ENCODE assay signal across 9 cellular contexts in genomic region chr2:217360781-217361485, GRCh38.
DNase-seq lines count a peak whose midpoint lies in the region; ATAC-seq and TF ChIP-seq lines count a peak whose summit lies in the region.
"Had no signal": no experiment of that assay in that cellular context is flagged by ENCODE, and none has a peak within 500 bp of the region (broad histone marks: within the 10 kb centered on the region; RNA-seq: fewer than 3 reads in every experiment).

No MANE protein-coding gene starts in this region.

- H4K20me1 ChIP-seq in PC-9 (ENCODE audit: insufficient read depth) (no peaks in the 10 kb centered on the region), GM23338 (replicated peaks; ENCODE audit: insufficient read depth) (no peaks in the 10 kb centered on the region)

- intact Hi-C loops in PC-9 (cut with micrococcal nuclease; ENCODE audit: unreplicated experiment), result loop anchor here (1.0 to 2.0 kb wide), 2 partner anchors 30 to 254 kb away; no protein-coding TSS in a partner anchor

- H3K4me1 Mint-ChIP-seq in GM23338, result peaks cover 13% of the 10 kb centered on the region

- H3K27ac ChIP-seq in PC-9 (peak overlapping the region; percentile 55), rectal smooth muscle tissue (ENCODE audit: low read depth, low read length) (peak overlapping the region; percentile 57), GM23338 (ENCODE audit: low read depth) (no peak overlapping the region)
- H3K27ac ChIP-seq: body of pancreas had no signal

- H3K27me3 ChIP-seq in PC-9 (ENCODE audit: insufficient read depth, low read depth) (no peaks in the 10 kb centered on the region), rectal smooth muscle tissue (ENCODE audit: control insufficient read depth, insufficient read depth, low read length) (no peaks in the 10 kb centered on the region), GM23338 (ENCODE audit: insufficient read depth) (no peaks in the 10 kb centered on the region)
- H3K27me3 ChIP-seq: body of pancreas had no signal

- H3K4me2 ChIP-seq in PC-9, result peak overlapping the region; percentile 39
- H3K4me2 ChIP-seq in GM23338, result no peak overlapping the region

- H3K9ac ChIP-seq in rectal smooth muscle tissue (ENCODE audit: low read length), result no peak overlapping the region

- H3K4me1 ChIP-seq in PC-9 (replicated peaks; ENCODE audit: insufficient read depth) (peaks cover 49% of the 10 kb centered on the region), rectal smooth muscle tissue (ENCODE audit: control insufficient read depth, insufficient read depth, low read length) (peaks cover 38% of the 10 kb centered on the region), GM23338 (ENCODE audit: insufficient read depth) (no peaks in the 10 kb centered on the region; the same call in 1 of the 2 replicates)
- H3K4me1 ChIP-seq: body of pancreas had no signal

- no peak for TF ChIP-seq CTCF in PC-9 (conservative IDR thresholded peaks at IDR 0.05)
- TF ChIP-seq CTCF in fibroblast of pulmonary artery (IDR thresholded peaks at IDR 0.05; ENCODE audit: low read length, missing control alignments), result no peak
- TF ChIP-seq CTCF in GM23338 (conservative IDR thresholded peaks at IDR 0.05; ENCODE audit: low read depth in 2 of 2), result no peak

- H3K9me3 ChIP-seq in PC-9 (ENCODE audit: insufficient read depth, low read depth), result no peaks in the 10 kb centered on the region
- H3K9me3 ChIP-seq: body of pancreas had no signal

- no peak for ATAC-seq in GM23338
- no peak for ATAC-seq in GM19452 (IDR thresholded peaks at IDR 0.05; ENCODE audit: unreplicated experiment)
- ATAC-seq: body of pancreas had no signal

- CTCF ChIA-PET in PC-9 (lab: Charles Lee), result interaction anchor here (0.6 to 0.7 kb wide), 3 partner anchors 242 to 361 kb away, joined by 3 to 4 read pairs (median 3); no protein-coding TSS in a partner anchor

- no peaks in the 10 kb centered on the region for H3K36me3 Mint-ChIP-seq in GM23338 (ENCODE audit: low read depth)

- H3K27ac Mint-ChIP-seq in GM23338, result no peak overlapping the region

- H3K4me3 ChIP-seq in PC-9 (no peak overlapping the region), fibroblast of pulmonary artery (replicated peaks; ENCODE audit: low read depth, low read length) (no peak overlapping the region), rectal smooth muscle tissue (ENCODE audit: low read length) (no peak overlapping the region), GM23338 (no peak overlapping the region)
- H3K4me3 ChIP-seq: body of pancreas had no signal

- H2AFZ ChIP-seq in PC-9 (no peak overlapping the region), GM23338 (no peak overlapping the region)

- DNase-seq in Daoy (ENCODE audit: low read depth) (peak; percentile 78), PC-9 (peak; percentile 37 to 89), fibroblast of pulmonary artery (ENCODE audit: low read depth) (peak; percentile 76), GM23338 (ENCODE audit: low spot score) (no peak), NCI-H2196 (lab: John Stamatoyannopoulos, UW; ENCODE audit: unreplicated experiment) (no peak), islet precursor cell (no peak)

- BruUV-seq in PC-9 (replicated peaks; lab: Mats Ljungman, UMichigan), result no TSS peak

- peaks cover 28% of the 10 kb centered on the region for H3F3A ChIP-seq in PC-9 (ENCODE audit: insufficient read depth, low read depth)
- H3F3A ChIP-seq in GM23338 (replicated peaks; ENCODE audit: low read depth), result no peaks in the 10 kb centered on the region

- H3K4me3 Mint-ChIP-seq in GM23338, result no peak overlapping the region

- no peaks in the 10 kb centered on the region for H3K9me2 ChIP-seq in PC-9 (ENCODE audit: insufficient read depth)
- peaks cover 3% of the 10 kb centered on the region; the same call in 1 of the 2 replicates for H3K9me2 ChIP-seq in GM23338 (ENCODE audit: insufficient read depth)

- no peaks in the 10 kb centered on the region for H3K36me3 ChIP-seq in PC-9 (ENCODE audit: low read depth)
- H3K36me3 ChIP-seq in rectal smooth muscle tissue (ENCODE audit: control insufficient read depth, insufficient read depth, low read length), result no peaks in the 10 kb centered on the region
- H3K36me3 ChIP-seq in GM23338 (ENCODE audit: insufficient read depth), result no peaks in the 10 kb centered on the region

- H3K9me3 Mint-ChIP-seq in GM23338, result no peaks in the 10 kb centered on the region; the same call in 2 of the 3 replicates

- H3K79me2 ChIP-seq in PC-9 (ENCODE audit: low read depth) (no peaks in the 10 kb centered on the region), GM23338 (replicated peaks; ENCODE audit: insufficient read depth) (no peaks in the 10 kb centered on the region)

- H3K27me3 Mint-ChIP-seq in GM23338 (ENCODE audit: insufficient read depth, low read depth, poor library complexity), result peaks cover 11% of the 10 kb centered on the region

- POLR2A ChIA-PET in PC-9 (lab: Charles Lee; ENCODE audit: unreplicated experiment), result interaction anchor here (0.6 kb wide), 2 partner anchors 73 to 292 kb away, joined by 3 to 18 read pairs; no protein-coding TSS in a partner anchor

TF ChIP-seq in GM23338, 12 proteins besides CTCF, POLR2A, EP300 and RAD21 (continues in another document):
- TF ChIP-seq ZNF114 (CRISPR knock-in tag; IDR thresholded peaks at IDR 0.05) (no peak), CREB1 (CRISPR knock-in tag; IDR thresholded peaks at IDR 0.05; ENCODE audit: low read depth) (no peak), ZNF331 (CRISPR knock-in tag; IDR thresholded peaks at IDR 0.05; ENCODE audit: low read depth) (no peak), JUNB (IDR thresholded peaks at IDR 0.05; ENCODE audit: unreplicated experiment) (no peak), REST (IDR thresholded peaks at IDR 0.05; ENCODE audit: unreplicated experiment) (no peak), NANOG (IDR thresholded peaks at IDR 0.05; ENCODE audit: borderline replicate concordance) (no peak)

Comparison
In these comparisons a context has a peak if more than half of its experiments do, and no peak if none do; other contexts are left out.
1. DNase-seq: peak in Daoy (single experiment), PC-9 (2 of 2) and fibroblast of pulmonary artery (single experiment); none in GM23338 (single experiment), NCI-H2196 (single experiment) and islet precursor cell (single experiment).